23 cellular contexts compared by ENCODE assay signal in the genomic region with DNA sequence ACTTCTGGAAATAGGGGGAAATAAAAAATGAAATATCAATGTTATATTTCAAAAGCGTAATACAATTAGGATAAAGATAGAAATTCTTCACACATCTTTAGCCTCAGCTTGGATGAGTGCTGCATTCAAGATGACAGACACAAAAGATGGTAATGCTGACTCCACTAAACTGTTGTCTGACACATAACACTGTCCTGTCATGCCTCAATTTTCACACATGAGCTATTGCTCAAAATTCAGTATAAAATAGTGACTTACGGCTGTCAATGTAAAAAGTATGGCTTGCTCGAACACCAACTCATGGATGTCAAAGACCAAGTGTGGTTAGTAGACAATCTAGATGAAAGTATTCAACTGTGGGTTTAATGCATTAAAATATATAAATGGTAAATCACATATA.
"Had no signal": no experiment of that assay in that cellular context is flagged by ENCODE, and none has a peak within 500 bp of the region (broad histone marks: within the 10 kb centered on the region; RNA-seq: fewer than 3 reads in every experiment).

No MANE protein-coding gene starts in this region.

- H3K27me3 ChIP-seq: brain microvascular endothelial cell, esophagus squamous epithelium, gastroesophageal sphincter, heart right ventricle had no signal

- H3K9me3 ChIP-seq: esophagus squamous epithelium, gastroesophageal sphincter, heart right ventricle had no signal

- H3K9me3 Mint-ChIP-seq: activated CD4-positive, alpha-beta memory T cell treated with anti-CD3 and anti-CD28 coated beads for 36 hours; activated CD4-positive, alpha-beta T cell treated with anti-CD3 and anti-CD28 coated beads, Interleukin-2, amount 10 ng/mL, durations not matched to agents 24 days and 14 days; central memory CD8-positive, alpha-beta T cell; dendritic cell treated with granulocyte-macrophage colony-stimulating factor and Interleukin-4, amounts not matched to agents 40 ng/mL and 50 ng/mL, for 4 days; effector memory CD8-positive, alpha-beta T cell had no signal

- DNase-seq: activated CD4-positive, CD25-positive, alpha-beta regulatory T cell treated with anti-CD3 and anti-CD28 coated beads, Interleukin-2, amount 50 U/mL, for 72 hours; activated CD8-positive, alpha-beta memory T cell treated with anti-CD3 and anti-CD28 coated beads, Interleukin-2, amount 10 ng/mL, durations not matched to agents 7 days and 5 days; activated CD8-positive, alpha-beta T cell treated with anti-CD3 and anti-CD28 coated beads, Interleukin-2, amount 10 ng/mL, durations not matched to agents 7 days and 5 days; activated effector memory CD4-positive, alpha-beta T cell treated with Interleukin-2 at 50 U/mL for 16 hours; activated gamma-delta T cell treated with Interleukin-2 at 50 U/mL for 16 hours; amniotic stem cell; anterior cingulate cortex; esophagus squamous epithelium; foreskin melanocyte had no signal

- H3K27me3 Mint-ChIP-seq: activated CD4-positive, alpha-beta memory T cell treated with anti-CD3 and anti-CD28 coated beads for 36 hours; activated CD4-positive, alpha-beta T cell treated with anti-CD3 and anti-CD28 coated beads for 36 hours; activated CD4-positive, alpha-beta T cell treated with anti-CD3 and anti-CD28 coated beads, Interleukin-2, amount 10 ng/mL, durations not matched to agents 24 days and 14 days; activated CD8-positive, alpha-beta memory T cell treated with anti-CD3 and anti-CD28 coated beads, Interleukin-2, amount 10 ng/mL, durations not matched to agents 7 days and 5 days; activated naive CD8-positive, alpha-beta T cell; central memory CD8-positive, alpha-beta T cell; dendritic cell treated with granulocyte-macrophage colony-stimulating factor and Interleukin-4, amounts not matched to agents 40 ng/mL and 50 ng/mL, for 4 days; effector memory CD8-positive, alpha-beta T cell had no signal

- H3K4me3 Mint-ChIP-seq: activated CD4-positive, alpha-beta memory T cell treated with anti-CD3 and anti-CD28 coated beads for 36 hours; activated CD4-positive, alpha-beta T cell treated with anti-CD3 and anti-CD28 coated beads for 36 hours; activated CD4-positive, alpha-beta T cell treated with anti-CD3 and anti-CD28 coated beads, Interleukin-2, amount 10 ng/mL, durations not matched to agents 24 days and 14 days; activated CD8-positive, alpha-beta memory T cell treated with anti-CD3 and anti-CD28 coated beads, Interleukin-2, amount 10 ng/mL, durations not matched to agents 7 days and 5 days; activated CD8-positive, alpha-beta T cell treated with anti-CD3 and anti-CD28 coated beads, Interleukin-2, amount 10 ng/mL, durations not matched to agents 7 days and 5 days; activated naive CD8-positive, alpha-beta T cell; dendritic cell treated with granulocyte-macrophage colony-stimulating factor and Interleukin-4, amounts not matched to agents 40 ng/mL and 50 ng/mL, for 4 days had no signal

- H3K36me3 ChIP-seq: brain microvascular endothelial cell, esophagus squamous epithelium, gastroesophageal sphincter, heart right ventricle had no signal

- H3K27ac ChIP-seq: brain microvascular endothelial cell, coronary artery, epithelial cell of prostate, esophagus squamous epithelium, gastroesophageal sphincter, heart right ventricle had no signal

- ATAC-seq: activated CD8-positive, alpha-beta T cell treated with anti-CD3 and anti-CD28 coated beads, Interleukin-2, amount 10 ng/mL, durations not matched to agents 7 days and 5 days; gastroesophageal sphincter had no signal

- H3K27ac Mint-ChIP-seq: activated CD4-positive, alpha-beta memory T cell treated with anti-CD3 and anti-CD28 coated beads for 36 hours; activated CD4-positive, alpha-beta T cell treated with anti-CD3 and anti-CD28 coated beads for 36 hours; activated CD4-positive, alpha-beta T cell treated with anti-CD3 and anti-CD28 coated beads, Interleukin-2, amount 10 ng/mL, durations not matched to agents 24 days and 14 days; activated CD8-positive, alpha-beta memory T cell treated with anti-CD3 and anti-CD28 coated beads, Interleukin-2, amount 10 ng/mL, durations not matched to agents 7 days and 5 days; activated CD8-positive, alpha-beta T cell treated with anti-CD3 and anti-CD28 coated beads, Interleukin-2, amount 10 ng/mL, durations not matched to agents 7 days and 5 days; activated naive CD8-positive, alpha-beta T cell; dendritic cell treated with granulocyte-macrophage colony-stimulating factor and Interleukin-4, amounts not matched to agents 40 ng/mL and 50 ng/mL, for 4 days had no signal

- H3K4me3 ChIP-seq: coronary artery, esophagus squamous epithelium, gastroesophageal sphincter, heart right ventricle had no signal

- FAIRE-seq: astrocyte, bronchial epithelial cell had no signal
